Comparison of ENCODE assay signal across 1 cellular context in genomic region chr7:23129036-23129435, GRCh38.
TF ChIP-seq lines count a peak whose summit lies in the region.

No MANE protein-coding gene starts in this region.

TF ChIP-seq in HepG2, 621 proteins besides CTCF, POLR2A, EP300 and RAD21 (continued from another document):
- TF ChIP-seq ZNF101 (CRISPR knock-in tag; IDR thresholded peaks at IDR 0.05; ENCODE audit: borderline replicate concordance, low read depth) = no peak
- TF ChIP-seq KLF11 (CRISPR knock-in tag; IDR thresholded peaks at IDR 0.05) = no peak
- TF ChIP-seq, protein P1, sequence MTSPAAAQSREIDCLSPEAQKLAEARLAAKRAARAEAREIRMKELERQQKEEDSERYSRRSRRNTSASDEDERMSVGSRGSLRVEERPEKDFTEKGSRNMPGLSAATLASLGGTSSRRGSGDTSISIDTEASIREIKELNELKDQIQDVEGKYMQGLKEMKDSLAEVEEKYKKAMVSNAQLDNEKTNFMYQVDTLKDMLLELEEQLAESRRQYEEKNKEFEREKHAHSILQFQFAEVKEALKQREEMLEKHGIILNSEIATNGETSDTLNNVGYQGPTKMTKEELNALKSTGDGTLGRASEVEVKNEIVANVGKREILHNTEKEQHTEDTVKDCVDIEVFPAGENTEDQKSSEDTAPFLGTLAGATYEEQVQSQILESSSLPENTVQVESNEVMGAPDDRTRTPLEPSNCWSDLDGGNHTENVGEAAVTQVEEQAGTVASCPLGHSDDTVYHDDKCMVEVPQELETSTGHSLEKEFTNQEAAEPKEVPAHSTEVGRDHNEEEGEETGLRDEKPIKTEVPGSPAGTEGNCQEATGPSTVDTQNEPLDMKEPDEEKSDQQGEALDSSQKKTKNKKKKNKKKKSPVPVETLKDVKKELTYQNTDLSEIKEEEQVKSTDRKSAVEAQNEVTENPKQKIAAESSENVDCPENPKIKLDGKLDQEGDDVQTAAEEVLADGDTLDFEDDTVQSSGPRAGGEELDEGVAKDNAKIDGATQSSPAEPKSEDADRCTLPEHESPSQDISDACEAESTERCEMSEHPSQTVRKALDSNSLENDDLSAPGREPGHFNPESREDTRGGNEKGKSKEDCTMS (CRISPR knock-in tag; conservative IDR thresholded peaks at IDR 0.05) = no peak
- TF ChIP-seq ZNF143 (CRISPR knock-in tag; IDR thresholded peaks at IDR 0.05) = no peak
- TF ChIP-seq SUZ12 (IDR thresholded peaks at IDR 0.05; ENCODE audit: low read depth, low read length) = no peak
- TF ChIP-seq ZMAT5 (CRISPR knock-in tag; IDR thresholded peaks at IDR 0.05; ENCODE audit: borderline replicate concordance, low read depth) = no peak
- no peak for TF ChIP-seq MTF1 (CRISPR knock-in tag; IDR thresholded peaks at IDR 0.05)
- TF ChIP-seq, protein P2, sequence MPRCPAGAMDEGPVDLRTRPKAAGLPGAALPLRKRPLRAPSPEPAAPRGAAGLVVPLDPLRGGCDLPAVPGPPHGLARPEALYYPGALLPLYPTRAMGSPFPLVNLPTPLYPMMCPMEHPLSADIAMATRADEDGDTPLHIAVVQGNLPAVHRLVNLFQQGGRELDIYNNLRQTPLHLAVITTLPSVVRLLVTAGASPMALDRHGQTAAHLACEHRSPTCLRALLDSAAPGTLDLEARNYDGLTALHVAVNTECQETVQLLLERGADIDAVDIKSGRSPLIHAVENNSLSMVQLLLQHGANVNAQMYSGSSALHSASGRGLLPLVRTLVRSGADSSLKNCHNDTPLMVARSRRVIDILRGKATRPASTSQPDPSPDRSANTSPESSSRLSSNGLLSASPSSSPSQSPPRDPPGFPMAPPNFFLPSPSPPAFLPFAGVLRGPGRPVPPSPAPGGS (CRISPR knock-in tag; IDR thresholded peaks at IDR 0.05) = no peak
- no peak for TF ChIP-seq ZNF326 (CRISPR knock-in tag; IDR thresholded peaks at IDR 0.05; ENCODE audit: borderline replicate concordance)
- no peak for TF ChIP-seq ZBTB20 (CRISPR knock-in tag; IDR thresholded peaks at IDR 0.05; ENCODE audit: borderline replicate concordance, low read depth)
- TF ChIP-seq SP4 (CRISPR knock-in tag; IDR thresholded peaks at IDR 0.05) = no peak
- TF ChIP-seq TBX2 (CRISPR knock-in tag; IDR thresholded peaks at IDR 0.05; ENCODE audit: borderline replicate concordance) = no peak
- TF ChIP-seq, protein P3, sequence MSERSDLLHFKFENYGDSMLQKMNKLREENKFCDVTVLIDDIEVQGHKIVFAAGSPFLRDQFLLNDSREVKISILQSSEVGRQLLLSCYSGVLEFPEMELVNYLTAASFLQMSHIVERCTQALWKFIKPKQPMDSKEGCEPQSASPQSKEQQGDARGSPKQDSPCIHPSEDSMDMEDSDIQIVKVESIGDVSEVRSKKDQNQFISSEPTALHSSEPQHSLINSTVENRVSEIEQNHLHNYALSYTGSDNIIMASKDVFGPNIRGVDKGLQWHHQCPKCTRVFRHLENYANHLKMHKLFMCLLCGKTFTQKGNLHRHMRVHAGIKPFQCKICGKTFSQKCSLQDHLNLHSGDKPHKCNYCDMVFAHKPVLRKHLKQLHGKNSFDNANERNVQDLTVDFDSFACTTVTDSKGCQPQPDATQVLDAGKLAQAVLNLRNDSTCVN (CRISPR knock-in tag; IDR thresholded peaks at IDR 0.05; ENCODE audit: borderline replicate concordance) = no peak
- TF ChIP-seq ZNF766 (CRISPR knock-in tag; IDR thresholded peaks at IDR 0.05; ENCODE audit: borderline replicate concordance) = no peak
- no peak for TF ChIP-seq EZH2 (conservative IDR thresholded peaks at IDR 0.05; ENCODE audit: low read depth, low read length)
- no peak for TF ChIP-seq ZNF570 (CRISPR knock-in tag; IDR thresholded peaks at IDR 0.05; ENCODE audit: borderline replicate concordance)
- TF ChIP-seq IKZF4 (CRISPR knock-in tag; IDR thresholded peaks at IDR 0.05; ENCODE audit: borderline replicate concordance, low read depth, not compliant biosample characterization) = no peak
- TF ChIP-seq ZNF549 (CRISPR knock-in tag; IDR thresholded peaks at IDR 0.05) = no peak
- TF ChIP-seq ZNF652 (CRISPR knock-in tag; IDR thresholded peaks at IDR 0.05; ENCODE audit: borderline replicate concordance, low read depth) = no peak
